Comparison of ENCODE assay signal across 8 cellular contexts in the genomic region with DNA sequence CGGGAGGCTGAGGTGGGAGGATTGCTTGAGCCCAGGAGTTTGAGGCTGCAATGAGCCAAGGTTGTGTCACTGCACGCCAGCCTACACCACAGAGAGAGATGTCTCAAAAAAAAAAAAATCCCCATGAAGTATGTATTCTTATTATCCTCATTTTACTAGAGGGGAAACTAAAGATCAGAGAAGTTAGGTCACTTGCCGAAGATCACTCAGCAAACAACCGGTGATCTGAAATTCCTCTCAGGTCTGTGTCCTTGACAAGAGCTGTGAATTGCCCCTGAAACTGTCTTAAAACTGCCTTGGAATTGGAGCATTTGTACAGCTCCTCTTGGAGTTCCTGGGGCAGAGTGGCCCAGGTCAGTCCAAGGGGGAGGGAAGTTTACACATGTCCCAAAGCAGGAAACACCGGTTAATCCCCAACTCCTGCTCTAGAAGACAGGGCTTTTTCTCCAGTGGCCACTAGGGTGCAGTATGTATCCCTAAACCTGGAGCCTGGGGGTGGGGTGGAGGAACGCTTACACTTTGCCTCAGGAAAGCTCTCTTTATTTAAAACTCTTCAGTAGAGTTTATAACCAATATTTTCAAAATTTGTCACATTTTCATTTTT. TPM values are rescaled to one million over a fixed set of nuclear protein-coding genes. Genes with fewer than 3 reads are reported as not detected.
DNase-seq lines count a peak whose midpoint lies in the region; ATAC-seq and TF ChIP-seq lines count a peak whose summit lies in the region.

No MANE protein-coding gene starts in this region.

- TF ChIP-seq POLR2A in ovary (IDR thresholded peaks at IDR 0.05) (no peak), thyroid gland (IDR thresholded peaks at IDR 0.05) (no peak)

- H3K4me1 Mint-ChIP-seq in activated naive CD4-positive, alpha-beta T cell treated with anti-CD3 and anti-CD28 coated beads, Interleukin-2, amount 10 ng/mL, durations not matched to agents 7 days and 5 days: peaks cover 18% of the 10 kb centered on the region

- intact Hi-C loops in ovary (cut with DNase I): loop anchor here in 3 of 4 donors (2.0 to 10.0 kb wide), 4 partner anchors 43 to 93 kb away; no protein-coding TSS in a partner anchor
- intact Hi-C loops in thyroid gland (cut with DNase I): loop anchor here (2.0 to 5.0 kb wide), 2 partner anchors 42 to 93 kb away; no protein-coding TSS in a partner anchor

- peaks cover 11% of the 10 kb centered on the region for H3K36me3 Mint-ChIP-seq in activated naive CD4-positive, alpha-beta T cell treated with anti-CD3 and anti-CD28 coated beads, Interleukin-2, amount 10 ng/mL, durations not matched to agents 7 days and 5 days

- peak; percentile 54 for ATAC-seq in GM19025 (IDR thresholded peaks at IDR 0.05; ENCODE audit: low read depth, unreplicated experiment)

- H3K4me3 Mint-ChIP-seq in activated naive CD4-positive, alpha-beta T cell treated with anti-CD3 and anti-CD28 coated beads, Interleukin-2, amount 10 ng/mL, durations not matched to agents 7 days and 5 days: no peak overlapping the region

- H3K27me3 ChIP-seq in KMS-11 (ENCODE audit: insufficient read depth, low read depth): no peaks in the 10 kb centered on the region
- H3K27me3 ChIP-seq in ovary: no peaks in the 10 kb centered on the region
- H3K27me3 ChIP-seq in thyroid gland: no peaks in the 10 kb centered on the region

- H3K9ac ChIP-seq in KMS-11: no peak overlapping the region

- H3K27me3 Mint-ChIP-seq in activated naive CD4-positive, alpha-beta T cell treated with anti-CD3 and anti-CD28 coated beads, Interleukin-2, amount 10 ng/mL, durations not matched to agents 7 days and 5 days: no peaks in the 10 kb centered on the region

- DNase-seq in AG08396 (ENCODE audit: low spot score): peak; percentile 79
- DNase-seq in SK-MEL-5 (ENCODE audit: low read depth, low spot score): peak; percentile 78
- DNase-seq in activated naive CD4-positive, alpha-beta T cell treated with anti-CD3 and anti-CD28 coated beads, Interleukin-2, amount 10 ng/mL, durations not matched to agents 7 days and 5 days: peak; percentile 82
- DNase-seq in glomerular endothelial cell (ENCODE audit: extremely low read depth, low read depth, low spot score): peak; percentile 69
- peak; percentile 73 to 87 (median 75) for DNase-seq in ovary
- DNase-seq in thyroid gland: peak; percentile 80 to 83

- no peaks in the 10 kb centered on the region for H3K9me3 Mint-ChIP-seq in activated naive CD4-positive, alpha-beta T cell treated with anti-CD3 and anti-CD28 coated beads, Interleukin-2, amount 10 ng/mL, durations not matched to agents 7 days and 5 days

- in situ Hi-C loops in SK-MEL-5 (cut with HindIII; ENCODE audit: low pct_unique_long_range_greater_than_20kb, low sequenced_read_pairs): no loop called here

- no peak for TF ChIP-seq EP300 in ovary (IDR thresholded peaks at IDR 0.05)

- WGBS in ovary, 3 donors: 34 to 47% (median 40%) methylated on average over 6 of the region's 6 CpGs
- WGBS in thyroid gland, 2 donors: 59 to 61% methylated on average over 6 of the region's 6 CpGs

- H3K4me3 ChIP-seq in KMS-11 (IDR thresholded peaks at IDR 0.05; ENCODE audit: insufficient read depth, low read depth, low read length) (no peak overlapping the region), ovary (no peak overlapping the region), thyroid gland (replicated peaks in 1 of 3) (no peak overlapping the region)

- no peak overlapping the region for H3K4me2 ChIP-seq in KMS-11

- TF ChIP-seq CTCF in KMS-11 (conservative IDR thresholded peaks at IDR 0.05; ENCODE audit: low read depth, low read length) (peak; percentile 88), ovary (IDR thresholded peaks at IDR 0.05) (peak; percentile 74 to 92 (median 84)), thyroid gland (IDR thresholded peaks at IDR 0.05) (peak; percentile 58 to 90 (median 82))

- CTCF ChIA-PET in activated naive CD4-positive, alpha-beta T cell treated with anti-CD3 and anti-CD28 coated beads, Interleukin-2, amount 10 ng/mL, durations not matched to agents 7 days and 5 days (lab: Charles Lee): interaction anchor here (0.6 to 5.4 kb wide), 25 partner anchors 9 to 149 kb away, joined by 3 to 99 read pairs (median 7); a partner anchor contains a TSS

- H3K9me3 ChIP-seq in ovary (no peaks in the 10 kb centered on the region), thyroid gland (no peaks in the 10 kb centered on the region)

- no peak overlapping the region for H3K27ac ChIP-seq in KMS-11
- no peak overlapping the region for H3K27ac ChIP-seq in ovary
- no peak overlapping the region for H3K27ac ChIP-seq in thyroid gland

- no peaks in the 10 kb centered on the region for H3K79me2 ChIP-seq in KMS-11 (ENCODE audit: insufficient read depth, low read depth)

- H3K4me1 ChIP-seq in KMS-11 (ENCODE audit: low read depth, poor library complexity, severe bottlenecking) (no peaks in the 10 kb centered on the region), ovary (ENCODE audit: insufficient read depth) (peaks cover 12% of the 10 kb centered on the region), thyroid gland (peaks cover 9% of the 10 kb centered on the region in 2 donors)

- H4K20me1 ChIP-seq in KMS-11 (ENCODE audit: insufficient read depth): no peaks in the 10 kb centered on the region

- H3K27ac Mint-ChIP-seq in activated naive CD4-positive, alpha-beta T cell treated with anti-CD3 and anti-CD28 coated beads, Interleukin-2, amount 10 ng/mL, durations not matched to agents 7 days and 5 days: no peak overlapping the region

- no peaks in the 10 kb centered on the region for H3K36me3 ChIP-seq in KMS-11 (ENCODE audit: insufficient read depth)
- no peaks in the 10 kb centered on the region for H3K36me3 ChIP-seq in ovary
- peaks cover 19 to 20% of the 10 kb centered on the region in 2 donors for H3K36me3 ChIP-seq in thyroid gland

- no peak overlapping the region for H2AFZ ChIP-seq in KMS-11 (ENCODE audit: low read depth)

RNA-seq across cellular contexts. Expression of a gene that starts 27.6 kb away (rescaled TPM):
- total RNA-seq in SK-MEL-5 (2014; rRNA removed; shearing (Covaris generic)): not detected in 2 replicates
- polyA plus RNA-seq in SK-MEL-5 (2015; cell fraction: cytosol; rRNA removed): not detected in 2 replicates
- not detected in 2 replicates for polyA plus RNA-seq in SK-MEL-5 (2015; cell fraction: nucleus; rRNA removed)
- total RNA-seq in glomerular endothelial cell: not detected in 2 replicates
- total RNA-seq in ovary: 1 to 10 TPM; 1.1 to 3.8 (median 2.2) TPM
- 1 to 10 TPM; 2.0 to 3.2 TPM for polyA plus RNA-seq in ovary
- 1 to 10 TPM; 1.9 to 4.7 (median 2.5) TPM for total RNA-seq in thyroid gland
